31 cellular contexts compared by ENCODE assay signal in the genomic region with DNA sequence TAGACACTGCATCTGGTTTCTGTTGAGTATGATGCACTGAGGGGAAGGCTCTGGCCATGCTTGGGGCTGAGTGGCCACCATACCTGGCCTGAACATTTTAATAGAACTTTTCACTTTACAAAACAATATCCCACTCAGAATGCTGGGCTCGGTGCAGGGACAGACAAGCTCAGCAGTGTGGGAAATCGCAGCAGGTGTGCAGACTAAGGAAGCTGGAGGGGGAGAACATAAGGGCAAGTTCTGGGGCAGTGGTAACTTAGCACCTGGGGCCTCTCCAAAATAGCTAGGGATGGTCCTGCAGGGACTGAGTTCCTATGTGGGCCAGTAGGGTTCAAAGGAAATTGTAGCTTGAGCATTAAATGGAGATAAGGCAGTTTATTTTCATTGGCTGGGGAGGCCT.
"Had no signal": no experiment of that assay in that cellular context is flagged by ENCODE, and none has a peak within 500 bp of the region (broad histone marks: within the 10 kb centered on the region; RNA-seq: fewer than 3 reads in every experiment).

No MANE protein-coding gene starts in this region.

- H3K27me3 ChIP-seq: adrenal gland, breast epithelium, cardiac muscle cell, esophagus squamous epithelium, gastroesophageal sphincter had no signal

- H3K27ac ChIP-seq: adrenal gland, breast epithelium, cardiac muscle cell, epithelial cell of prostate, esophagus squamous epithelium had no signal

- H3K4me3 ChIP-seq: adrenal gland, breast epithelium, cardiac muscle cell, esophagus squamous epithelium, gastroesophageal sphincter had no signal

- H3K4me1 ChIP-seq: adrenal gland, breast epithelium had no signal

- H3K4me3 Mint-ChIP-seq: activated CD4-positive, alpha-beta memory T cell treated with anti-CD3 and anti-CD28 coated beads for 36 hours; activated CD4-positive, alpha-beta T cell treated with anti-CD3 and anti-CD28 coated beads for 36 hours; activated CD4-positive, alpha-beta T cell treated with anti-CD3 and anti-CD28 coated beads, Interleukin-2, amount 10 ng/mL, durations not matched to agents 24 days and 14 days; activated CD8-positive, alpha-beta memory T cell treated with anti-CD3 and anti-CD28 coated beads, Interleukin-2, amount 10 ng/mL, durations not matched to agents 7 days and 5 days; activated CD8-positive, alpha-beta T cell treated with anti-CD3 and anti-CD28 coated beads, Interleukin-2, amount 10 ng/mL, durations not matched to agents 7 days and 5 days; activated naive CD4-positive, alpha-beta T cell treated with anti-CD3 and anti-CD28 coated beads for 36 hours; activated naive CD4-positive, alpha-beta T cell treated with anti-CD3 and anti-CD28 coated beads, Interleukin-2, amount 50 U/mL, for 24 hours; activated naive CD8-positive, alpha-beta T cell treated with anti-CD3 and anti-CD28 coated beads for 36 hours; activated naive CD8-positive, alpha-beta T cell treated with anti-CD3 and anti-CD28 coated beads, Interleukin-2, amount 50 U/mL, for 24 hours; activated T-helper 1 cell treated with anti-CD3 and anti-CD28 coated beads, Interleukin-12 subunit alpha, Interleukin-12 subunit beta, Interleukin-2, Interleukin-4 antibody, amounts not matched to agents 30 ng/mL and 10 ng/mL and 1 ng/mL, durations not matched to agents 14 hours and 24 hours and 36 hours; brain had no signal

- DNase-seq: activated CD4-positive, alpha-beta memory T cell treated with anti-CD3 and anti-CD28 coated beads for 36 hours; activated CD4-positive, alpha-beta T cell treated with anti-CD3 and anti-CD28 coated beads for 36 hours; activated CD4-positive, alpha-beta T cell treated with anti-CD3 and anti-CD28 coated beads, Interleukin-2, amount 10 ng/mL, durations not matched to agents 24 days and 14 days; activated CD4-positive, CD25-positive, alpha-beta regulatory T cell; activated CD4-positive, CD25-positive, alpha-beta regulatory T cell treated with anti-CD3 and anti-CD28 coated beads, Interleukin-2, amount 50 U/mL, for 72 hours; activated CD8-positive, alpha-beta memory T cell treated with anti-CD3 and anti-CD28 coated beads, Interleukin-2, amount 10 ng/mL, durations not matched to agents 7 days and 5 days; activated CD8-positive, alpha-beta memory T cell treated with anti-CD3 and anti-CD28 coated beads, Interleukin-2, amount 50 U/mL, for 4 hours; activated CD8-positive, alpha-beta T cell treated with anti-CD3 and anti-CD28 coated beads, Interleukin-2, amount 10 ng/mL, durations not matched to agents 7 days and 5 days; activated effector memory CD4-positive, alpha-beta T cell treated with anti-CD3 and anti-CD28 coated beads, Interleukin-2, amount 50 U/mL, for 16 hours; activated naive CD4-positive, alpha-beta T cell treated with anti-CD3 and anti-CD28 coated beads for 36 hours; activated naive CD8-positive, alpha-beta T cell treated with anti-CD3 and anti-CD28 coated beads for 36 hours; activated naive CD8-positive, alpha-beta T cell treated with anti-CD3 and anti-CD28 coated beads, Interleukin-2, amount 50 U/mL, for 24 hours; activated T-cell treated with anti-CD3 and anti-CD28 coated beads, Interleukin-2, amount 50 U/mL, for 1 hour; activated T-cell treated with anti-CD3 and anti-CD28 coated beads, Interleukin-2, amount 50 U/mL, for 48 hours; adrenal gland; amygdala; aorta; central memory CD4-positive, alpha-beta T cell; cerebellar nuclear complex; effector CD8-positive, alpha-beta T cell; esophagus squamous epithelium; foreskin melanocyte; T-helper 2 cell had no signal

- H3K4me1 Mint-ChIP-seq: activated CD4-positive, alpha-beta T cell treated with anti-CD3 and anti-CD28 coated beads for 36 hours; activated CD4-positive, alpha-beta T cell treated with anti-CD3 and anti-CD28 coated beads, Interleukin-2, amount 10 ng/mL, durations not matched to agents 24 days and 14 days; activated CD8-positive, alpha-beta memory T cell treated with anti-CD3 and anti-CD28 coated beads, Interleukin-2, amount 10 ng/mL, durations not matched to agents 7 days and 5 days; activated naive CD4-positive, alpha-beta T cell treated with anti-CD3 and anti-CD28 coated beads, Interleukin-2, amount 50 U/mL, for 24 hours; activated naive CD8-positive, alpha-beta T cell treated with anti-CD3 and anti-CD28 coated beads for 36 hours; activated naive CD8-positive, alpha-beta T cell treated with anti-CD3 and anti-CD28 coated beads, Interleukin-2, amount 50 U/mL, for 24 hours had no signal

- H3K9me3 ChIP-seq: adrenal gland, breast epithelium, esophagus squamous epithelium, gastroesophageal sphincter had no signal

- H3K9me3 Mint-ChIP-seq: activated CD4-positive, alpha-beta memory T cell treated with anti-CD3 and anti-CD28 coated beads for 36 hours; activated CD4-positive, alpha-beta T cell treated with anti-CD3 and anti-CD28 coated beads, Interleukin-2, amount 10 ng/mL, durations not matched to agents 24 days and 14 days; activated naive CD4-positive, alpha-beta T cell treated with anti-CD3 and anti-CD28 coated beads for 36 hours; activated naive CD4-positive, alpha-beta T cell treated with anti-CD3 and anti-CD28 coated beads, Interleukin-2, amount 50 U/mL, for 24 hours; activated naive CD8-positive, alpha-beta T cell treated with anti-CD3 and anti-CD28 coated beads for 36 hours; activated naive CD8-positive, alpha-beta T cell treated with anti-CD3 and anti-CD28 coated beads, Interleukin-2, amount 50 U/mL, for 24 hours; activated T-helper 1 cell treated with anti-CD3 and anti-CD28 coated beads, Interleukin-12 subunit alpha, Interleukin-12 subunit beta, Interleukin-2, Interleukin-4 antibody, amounts not matched to agents 30 ng/mL and 10 ng/mL and 1 ng/mL, durations not matched to agents 14 hours and 24 hours and 36 hours; activated T-helper 2 cell treated with anti-CD3 and anti-CD28 coated beads, Interferon-gamma antibody, Interleukin-2, Interleukin-4, amounts not matched to agents 10 μg/mL and 5 μg/mL and 100 μg/mL, durations not matched to agents 14 hours and 24 hours and 36 hours had no signal

- H3K36me3 ChIP-seq: adrenal gland, breast epithelium, cardiac muscle cell, esophagus squamous epithelium, gastroesophageal sphincter had no signal

- H3K36me3 Mint-ChIP-seq: activated CD4-positive, alpha-beta memory T cell treated with anti-CD3 and anti-CD28 coated beads for 36 hours; activated CD8-positive, alpha-beta memory T cell treated with anti-CD3 and anti-CD28 coated beads, Interleukin-2, amount 10 ng/mL, durations not matched to agents 7 days and 5 days; activated naive CD4-positive, alpha-beta T cell treated with anti-CD3 and anti-CD28 coated beads, Interleukin-2, amount 50 U/mL, for 24 hours; activated naive CD8-positive, alpha-beta T cell treated with anti-CD3 and anti-CD28 coated beads for 36 hours; brain had no signal

- H3K27me3 Mint-ChIP-seq: activated CD4-positive, alpha-beta memory T cell treated with anti-CD3 and anti-CD28 coated beads for 36 hours; activated CD8-positive, alpha-beta memory T cell treated with anti-CD3 and anti-CD28 coated beads, Interleukin-2, amount 10 ng/mL, durations not matched to agents 7 days and 5 days; activated naive CD4-positive, alpha-beta T cell treated with anti-CD3 and anti-CD28 coated beads, Interleukin-2, amount 50 U/mL, for 24 hours; activated naive CD8-positive, alpha-beta T cell treated with anti-CD3 and anti-CD28 coated beads for 36 hours; activated naive CD8-positive, alpha-beta T cell treated with anti-CD3 and anti-CD28 coated beads, Interleukin-2, amount 50 U/mL, for 24 hours had no signal

- H3K27ac Mint-ChIP-seq: activated CD4-positive, alpha-beta memory T cell treated with anti-CD3 and anti-CD28 coated beads for 36 hours; activated CD4-positive, alpha-beta T cell treated with anti-CD3 and anti-CD28 coated beads for 36 hours; activated CD4-positive, alpha-beta T cell treated with anti-CD3 and anti-CD28 coated beads, Interleukin-2, amount 10 ng/mL, durations not matched to agents 24 days and 14 days; activated CD8-positive, alpha-beta memory T cell treated with anti-CD3 and anti-CD28 coated beads, Interleukin-2, amount 10 ng/mL, durations not matched to agents 7 days and 5 days; activated CD8-positive, alpha-beta T cell treated with anti-CD3 and anti-CD28 coated beads, Interleukin-2, amount 10 ng/mL, durations not matched to agents 7 days and 5 days; activated naive CD4-positive, alpha-beta T cell treated with anti-CD3 and anti-CD28 coated beads for 36 hours; activated naive CD4-positive, alpha-beta T cell treated with anti-CD3 and anti-CD28 coated beads, Interleukin-2, amount 50 U/mL, for 24 hours; activated naive CD8-positive, alpha-beta T cell treated with anti-CD3 and anti-CD28 coated beads for 36 hours; activated naive CD8-positive, alpha-beta T cell treated with anti-CD3 and anti-CD28 coated beads, Interleukin-2, amount 50 U/mL, for 24 hours; activated T-helper 1 cell treated with anti-CD3 and anti-CD28 coated beads, Interleukin-12 subunit alpha, Interleukin-12 subunit beta, Interleukin-2, Interleukin-4 antibody, amounts not matched to agents 30 ng/mL and 10 ng/mL and 1 ng/mL, durations not matched to agents 14 hours and 24 hours and 36 hours; activated T-helper 2 cell treated with anti-CD3 and anti-CD28 coated beads, Interferon-gamma antibody, Interleukin-2, Interleukin-4, amounts not matched to agents 10 μg/mL and 5 μg/mL and 100 μg/mL, durations not matched to agents 14 hours and 24 hours and 36 hours had no signal
